20 cellular contexts compared by ENCODE assay signal in the genomic region with DNA sequence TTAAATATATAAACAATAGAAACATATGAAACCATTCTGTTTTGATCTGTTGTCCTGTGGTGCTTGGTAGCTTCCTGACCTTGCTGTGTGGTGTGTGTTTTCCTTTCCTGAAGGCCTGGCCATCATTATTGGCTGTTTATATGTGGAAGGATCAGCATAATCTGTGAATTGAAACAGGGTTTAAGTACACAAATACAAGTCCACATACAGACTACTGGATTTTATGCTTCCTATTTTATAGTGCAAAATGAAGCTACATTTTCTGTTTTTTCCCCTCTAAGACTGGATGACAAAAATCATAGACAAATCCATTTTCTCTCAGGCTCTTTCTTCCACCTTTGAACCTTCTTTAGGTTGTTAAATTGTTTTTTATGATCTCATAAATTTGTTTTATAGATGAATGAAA. TPM values are rescaled to one million over a fixed set of nuclear protein-coding genes. Genes with fewer than 3 reads are reported as not detected.
DNase-seq lines count a peak whose midpoint lies in the region; ATAC-seq, FAIRE-seq and TF ChIP-seq lines count a peak whose summit lies in the region.
"Had no signal": no experiment of that assay in that cellular context is flagged by ENCODE, and none has a peak within 500 bp of the region (broad histone marks: within the 10 kb centered on the region; RNA-seq: fewer than 3 reads in every experiment).

No MANE protein-coding gene starts in this region.

- H3K36me3 ChIP-seq in cardiac muscle cell = peaks cover 6% of the 10 kb centered on the region
- no peaks in the 10 kb centered on the region for H3K36me3 ChIP-seq in right atrium auricular region
- H3K36me3 ChIP-seq in Panc1 (ENCODE audit: control insufficient read depth, insufficient read depth, low read length) = no peaks in the 10 kb centered on the region
- no peaks in the 10 kb centered on the region for H3K36me3 ChIP-seq in iPS-15b (ENCODE audit: control insufficient read depth, insufficient read depth, low read length)
- H3K36me3 ChIP-seq in CD8-positive, alpha-beta T cell (ENCODE audit: insufficient read depth, low read length) = no peaks in the 10 kb centered on the region
- H3K36me3 ChIP-seq: adrenal gland, tibial artery had no signal

- CTCF ChIA-PET in Panc1 (lab: Charles Lee) = interaction anchor here (0.7 kb wide), 1 partner anchor 9 kb away, joined by 3 read pairs; no protein-coding TSS in a partner anchor
- CTCF ChIA-PET in CD8-positive, alpha-beta T cell (lab: Charles Lee) = no interaction called here

- DNase-seq in cardiac muscle cell (ENCODE audit: low read depth in 1 of 2, low spot score in 1 of 2) (no peak), right atrium auricular region (ENCODE audit: low spot score) (no peak), Panc1 (ENCODE audit: low read depth, low spot score) (no peak), H54 (ENCODE audit: insufficient read length, low spot score) (no peak)
- DNase-seq in stimulated activated CD4-positive, alpha-beta T cell treated with anti-CD3 and anti-CD28 coated beads, Interleukin-2, amount 100 ng/mL, for 24 hours = no peak
- no peak for DNase-seq in CD8-positive, alpha-beta T cell
- DNase-seq: ACHN; activated CD8-positive, alpha-beta memory T cell treated with anti-CD3 and anti-CD28 coated beads for 24 hours; adrenal gland; cerebellar nuclear complex; NCI-H1694; nucleus accumbens; tibial artery had no signal

- no peak for TF ChIP-seq POLR2A in H54 (IDR thresholded peaks at IDR 0.05; ENCODE audit: low read depth, low read length)

- TF ChIP-seq CTCF in cardiac muscle cell (IDR thresholded peaks at IDR 0.05; ENCODE audit: low read depth, low read length) (no peak), right atrium auricular region (IDR thresholded peaks at IDR 0.05) (no peak), Panc1 (IDR thresholded peaks at IDR 0.05) (no peak)
- TF ChIP-seq CTCF in CD8-positive, alpha-beta T cell (IDR thresholded peaks at IDR 0.05) = no peak

- peak overlapping the region; percentile 76 for H3K4me3 ChIP-seq in cardiac muscle cell
- H3K4me3 ChIP-seq in right atrium auricular region = no peak overlapping the region
- peak overlapping the region; percentile 71 to 86 for H3K4me3 ChIP-seq in Panc1 (ENCODE audit: low read depth in 2 of 2, low read length in 2 of 2)
- peak overlapping the region; percentile 54 for H3K4me3 ChIP-seq in iPS-15b (ENCODE audit: low read depth, low read length)
- H3K4me3 ChIP-seq in CD8-positive, alpha-beta T cell (ENCODE audit: low read depth, low read length) = no peak overlapping the region
- H3K4me3 ChIP-seq: adrenal gland, tibial artery had no signal

- H3K9ac ChIP-seq in iPS-15b (ENCODE audit: low read depth, low read length) = peak overlapping the region; percentile 91

- H3K27me3 ChIP-seq in cardiac muscle cell (no peaks in the 10 kb centered on the region), right atrium auricular region (peaks cover 13 to 33% of the 10 kb centered on the region in 2 donors), Panc1 (ENCODE audit: control insufficient read depth, insufficient read depth, low read length) (no peaks in the 10 kb centered on the region), iPS-15b (ENCODE audit: control insufficient read depth, insufficient read depth, low read length) (no peaks in the 10 kb centered on the region)
- peaks cover 38% of the 10 kb centered on the region for H3K27me3 ChIP-seq in CD8-positive, alpha-beta T cell (ENCODE audit: insufficient read depth, low read length)

- no peak overlapping the region for H3K27ac Mint-ChIP-seq in CD8-positive, alpha-beta T cell
- H3K27ac Mint-ChIP-seq: activated T-helper 17 cell treated with anti-CD3 and anti-CD28 coated beads, Interleukin-2, amount 50 U/mL, for 72 hours had no signal

- no peak overlapping the region for H3K4me3 Mint-ChIP-seq in CD8-positive, alpha-beta T cell
- H3K4me3 Mint-ChIP-seq: activated T-helper 17 cell treated with anti-CD3 and anti-CD28 coated beads, Interleukin-2, amount 50 U/mL, for 72 hours had no signal

- intact Hi-C loops in Panc1 (cut with micrococcal nuclease; ENCODE audit: unreplicated experiment) = loop anchor here (5.0 kb wide), 1 partner anchor 167 kb away; no protein-coding TSS in a partner anchor
- intact Hi-C loops in CD8-positive, alpha-beta T cell (cut with DNase I, micrococcal nuclease) = no loop called here

- FAIRE-seq in H54 (lab: Jason Lieb, UNC) = no peak
- FAIRE-seq: RCC 7860 had no signal

- peaks cover 4% of the 10 kb centered on the region for H3K9me3 Mint-ChIP-seq in CD8-positive, alpha-beta T cell
- H3K9me3 Mint-ChIP-seq: activated T-helper 17 cell treated with anti-CD3 and anti-CD28 coated beads, Interleukin-2, amount 50 U/mL, for 72 hours had no signal

- peaks cover 5% of the 10 kb centered on the region for H3K4me1 Mint-ChIP-seq in CD8-positive, alpha-beta T cell (ENCODE audit: low read depth)

- BruUV-seq in Panc1 (replicated peaks; lab: Mats Ljungman, UMichigan) = TSS peak; percentile 73

- peak overlapping the region; percentile 20 for H3K27ac ChIP-seq in cardiac muscle cell
- no peak overlapping the region for H3K27ac ChIP-seq in right atrium auricular region
- H3K27ac ChIP-seq in Panc1 (ENCODE audit: low read length) = peak overlapping the region; percentile 97
- no peak overlapping the region for H3K27ac ChIP-seq in CD8-positive, alpha-beta T cell (ENCODE audit: low read depth, low read length)
- H3K27ac ChIP-seq: adrenal gland, tibial artery had no signal

- H3K27me3 Mint-ChIP-seq in CD8-positive, alpha-beta T cell (ENCODE audit: low read depth) = peaks cover 56% of the 10 kb centered on the region

- no peaks in the 10 kb centered on the region for H3K36me3 Mint-ChIP-seq in CD8-positive, alpha-beta T cell

- ATAC-seq in Panc1 (no peak), GM18873 (IDR thresholded peaks at IDR 0.05; ENCODE audit: low FRiP score, unreplicated experiment) (no peak)
- no peak for ATAC-seq in CD8-positive, alpha-beta T cell
- ATAC-seq: activated T-helper 17 cell treated with anti-CD3 and anti-CD28 coated beads, Interleukin-2, amount 50 U/mL, for 72 hours had no signal

- in situ Hi-C loops in Panc1 (cut with HindIII; ENCODE audit: low pct_unique_long_range_greater_than_20kb, low sequenced_read_pairs) = no loop called here

- POLR2A ChIA-PET in Panc1 (lab: Charles Lee) = no interaction called here
- POLR2A ChIA-PET in CD8-positive, alpha-beta T cell (lab: Charles Lee) = no interaction called here

- H3K9me3 ChIP-seq in cardiac muscle cell (ENCODE audit: low read depth) (no peaks in the 10 kb centered on the region), right atrium auricular region (peaks cover 0 to 2% of the 10 kb centered on the region in 2 donors), Panc1 (ENCODE audit: control insufficient read depth, insufficient read depth, low read depth, low read length) (no peaks in the 10 kb centered on the region), iPS-15b (ENCODE audit: control insufficient read depth, insufficient read depth, low read length) (no peaks in the 10 kb centered on the region)
- H3K9me3 ChIP-seq in CD8-positive, alpha-beta T cell (ENCODE audit: low read length) = no peaks in the 10 kb centered on the region
- H3K9me3 ChIP-seq: tibial artery had no signal

- H3K4me1 ChIP-seq in cardiac muscle cell (ENCODE audit: low read depth) (peaks cover 23% of the 10 kb centered on the region), right atrium auricular region (peaks cover 0 to 3% of the 10 kb centered on the region in 2 donors), Panc1 (ENCODE audit: control insufficient read depth, insufficient read depth, low read length) (peaks cover 15% of the 10 kb centered on the region), iPS-15b (ENCODE audit: control insufficient read depth, insufficient read depth, low read length) (peaks cover 6% of the 10 kb centered on the region)
- no peaks in the 10 kb centered on the region for H3K4me1 ChIP-seq in CD8-positive, alpha-beta T cell (ENCODE audit: insufficient read depth, low read length)
- H3K4me1 ChIP-seq: adrenal gland had no signal

RNA-seq across cellular contexts. Expression of a gene that starts 2.5 kb away (rescaled TPM):
- total RNA-seq in cardiac muscle cell (9.8 and 18.6 TPM in 2 replicates), right atrium auricular region (not detected), Panc1 (2021; ENCODE audit: unreplicated experiment) (5.8 TPM)
- 6.8 and 7.3 TPM in 2 replicates for polyA plus RNA-seq in cardiac muscle cell
- polyA plus RNA-seq in Panc1 (2012; ENCODE audit: insufficient read length) = 0.82 TPM
- not detected for total RNA-seq in CD8-positive, alpha-beta T cell
- total RNA-seq: activated T-helper 17 cell treated with anti-CD3 and anti-CD28 coated beads, Interleukin-2, amount 50 U/mL, for 72 hours; LHCN-M2; lung microvascular endothelial cell; NCI-H460 had no signal

Comparison
In these comparisons a context has a peak if more than half of its experiments do, and no peak if none do; other contexts are left out.
1. H3K27ac ChIP-seq: peak in cardiac muscle cell (single experiment) and Panc1 (single experiment); none in right atrium auricular region (0 of 2) and CD8-positive, alpha-beta T cell (single experiment).
2. H3K4me3 ChIP-seq: peak in cardiac muscle cell (single experiment), Panc1 (2 of 2) and iPS-15b (single experiment); none in right atrium auricular region (0 of 2) and CD8-positive, alpha-beta T cell (single experiment).